In the genomic region with DNA sequence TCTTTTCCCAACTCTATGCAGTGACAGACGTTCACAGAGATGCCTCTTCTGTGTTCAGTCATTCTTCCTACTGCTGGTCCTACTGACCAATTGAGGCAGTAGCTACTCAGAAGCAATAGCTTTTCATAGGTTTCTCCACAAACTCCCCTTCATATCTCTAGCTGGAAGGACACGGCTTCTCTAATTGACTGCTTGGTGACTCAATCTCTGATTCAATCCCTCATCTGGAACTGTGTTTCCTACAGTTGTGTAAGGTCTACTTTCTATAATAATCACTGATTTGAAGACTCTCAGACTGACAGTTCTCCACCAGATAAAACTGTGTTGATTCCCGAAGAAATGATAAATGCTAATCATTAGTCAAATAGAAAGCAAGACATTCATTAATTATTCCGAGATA, we compare ENCODE assay signal across 26 cellular contexts.
DNase-seq lines count a peak whose midpoint lies in the region; ATAC-seq, FAIRE-seq and TF ChIP-seq lines count a peak whose summit lies in the region.
"Had no signal": no experiment of that assay in that cellular context is flagged by ENCODE, and none has a peak within 500 bp of the region (broad histone marks: within the 10 kb centered on the region; RNA-seq: fewer than 3 reads in every experiment).

No MANE protein-coding gene starts in this region.

- no peak overlapping the region for H3K23ac ChIP-seq in mesendoderm (ENCODE audit: low read length)

- WGBS in mesendoderm (ENCODE audit: extremely low coverage, insufficient coverage, low lambda C conversion rate), result no CpG with 5 or more reads among the region's 4 CpGs

- no peak overlapping the region for H3K4ac ChIP-seq in mesendoderm (ENCODE audit: low read depth, low read length)

- DNase-seq in activated naive CD4-positive, alpha-beta T cell (lab: John Stamatoyannopoulos, UW), result no peak
- peak; percentile 8 for DNase-seq in RKO (ENCODE audit: low spot score)
- DNase-seq in bronchial epithelial cell (ENCODE audit: low read depth), result peak; percentile 63
- DNase-seq in naive thymus-derived CD4-positive, alpha-beta T cell, result no peak
- DNase-seq in NCI-H2196 treated with DMSO at 0.1 percent for 48 hours (lab: John Stamatoyannopoulos, UW; ENCODE audit: unreplicated experiment), result no peak
- no peak for DNase-seq in mesendoderm
- no peak for DNase-seq in left lung
- DNase-seq: AML-193; C1 segment of cervical spinal cord; Calu3; CD8-positive, alpha-beta memory T cell; DMS153; GM23248; H9; MM.1S; NCI-H1048; NCI-H1436; NCI-H1930; NCI-H2227 treated with DMSO at 0.1 percent for 48 hours; NCI-H510A treated with DMSO at 0.1 percent for 48 hours; NCI-H748 treated with DMSO at 0.1 percent for 48 hours had no signal

- no peaks in the 10 kb centered on the region for H3K9me3 Mint-ChIP-seq in activated naive CD4-positive, alpha-beta T cell treated with anti-CD3 and anti-CD28 coated beads, Interleukin-2, amount 50 U/mL, for 24 hours
- H3K9me3 Mint-ChIP-seq in naive thymus-derived CD4-positive, alpha-beta T cell, result no peaks in the 10 kb centered on the region
- H3K9me3 Mint-ChIP-seq: CD8-positive, alpha-beta memory T cell; H9 had no signal

- H3K27ac Mint-ChIP-seq in activated naive CD4-positive, alpha-beta T cell treated with anti-CD3 and anti-CD28 coated beads, Interleukin-2, amount 50 U/mL, for 24 hours, result peak overlapping the region; percentile 84
- peak overlapping the region in 5 of 9 donors; percentile 16 to 69 (median 28) for H3K27ac Mint-ChIP-seq in naive thymus-derived CD4-positive, alpha-beta T cell
- H3K27ac Mint-ChIP-seq: H9 had no signal

- no peaks in the 10 kb centered on the region for H3K36me3 Mint-ChIP-seq in activated naive CD4-positive, alpha-beta T cell treated with anti-CD3 and anti-CD28 coated beads, Interleukin-2, amount 50 U/mL, for 24 hours
- no peaks in the 10 kb centered on the region for H3K36me3 Mint-ChIP-seq in naive thymus-derived CD4-positive, alpha-beta T cell
- H3K36me3 Mint-ChIP-seq: CD8-positive, alpha-beta memory T cell had no signal

- H3K9me3 ChIP-seq in naive thymus-derived CD4-positive, alpha-beta T cell (ENCODE audit: control insufficient read depth in 2 of 3, low read length in 3 of 3), result no peaks in the 10 kb centered on the region
- H3K9me3 ChIP-seq in left lung, result no peaks in the 10 kb centered on the region

- H3K36me3 ChIP-seq in bronchial epithelial cell (ENCODE audit: control insufficient read depth, insufficient read depth, low read length) (no peaks in the 10 kb centered on the region), mesendoderm (ENCODE audit: control insufficient read depth, insufficient read depth, low read length) (no peaks in the 10 kb centered on the region), left lung (no peaks in the 10 kb centered on the region)
- H3K36me3 ChIP-seq in naive thymus-derived CD4-positive, alpha-beta T cell (ENCODE audit: control insufficient read depth in 2 of 3, insufficient read depth in 3 of 3, low read length in 3 of 3), result no peaks in the 10 kb centered on the region

- no peak overlapping the region for H4K5ac ChIP-seq in mesendoderm (ENCODE audit: low read length)

- H3K79me2 ChIP-seq in mesendoderm (ENCODE audit: control insufficient read depth, insufficient read depth, low read length), result no peaks in the 10 kb centered on the region

- H3K4me1 ChIP-seq in naive thymus-derived CD4-positive, alpha-beta T cell (ENCODE audit: control insufficient read depth in 2 of 2, insufficient read depth in 2 of 2, low read length in 2 of 2), result peaks cover 5 to 11% of the 10 kb centered on the region in 2 donors
- no peaks in the 10 kb centered on the region for H3K4me1 ChIP-seq in mesendoderm (ENCODE audit: control insufficient read depth, low read depth, low read length)
- no peaks in the 10 kb centered on the region for H3K4me1 ChIP-seq in left lung

- TF ChIP-seq CTCF in bronchial epithelial cell (IDR thresholded peaks at IDR 0.05; ENCODE audit: insufficient read depth, low read length, severe bottlenecking), result no peak
- no peak for TF ChIP-seq CTCF in left lung (IDR thresholded peaks at IDR 0.05)

- intact Hi-C loops in naive thymus-derived CD4-positive, alpha-beta T cell (cut with micrococcal nuclease), result no loop called here
- intact Hi-C loops in left lung (cut with DNase I), result no loop called here

- H3K9ac ChIP-seq in mesendoderm (ENCODE audit: low read length), result no peak overlapping the region
- H3K9ac ChIP-seq: GM23248 had no signal

- no peak overlapping the region for H3K56ac ChIP-seq in mesendoderm (ENCODE audit: low read length)

- H3K79me1 ChIP-seq in mesendoderm (ENCODE audit: low read length), result no peaks in the 10 kb centered on the region

- POLR2A ChIA-PET in naive thymus-derived CD4-positive, alpha-beta T cell (lab: Charles Lee), result no interaction called here

- H3K4me2 ChIP-seq in mesendoderm (ENCODE audit: low read length), result no peak overlapping the region

- H3K4me3 ChIP-seq in bronchial epithelial cell (ENCODE audit: low read depth, low read length) (no peak overlapping the region), mesendoderm (ENCODE audit: low read length) (no peak overlapping the region), left lung (no peak overlapping the region)
- no peak overlapping the region for H3K4me3 ChIP-seq in naive thymus-derived CD4-positive, alpha-beta T cell (ENCODE audit: low read length)
- H3K4me3 ChIP-seq: GM23248, K562 had no signal

- H3K27me3 ChIP-seq in bronchial epithelial cell (ENCODE audit: control insufficient read depth, insufficient read depth, low read length) (no peaks in the 10 kb centered on the region), mesendoderm (ENCODE audit: insufficient read depth, low read length, poor library complexity) (no peaks in the 10 kb centered on the region), left lung (no peaks in the 10 kb centered on the region)
- H3K27me3 ChIP-seq in naive thymus-derived CD4-positive, alpha-beta T cell (ENCODE audit: control insufficient read depth in 2 of 2, insufficient read depth in 2 of 2, low read length in 2 of 2), result no peaks in the 10 kb centered on the region

- no peak for ATAC-seq in naive thymus-derived CD4-positive, alpha-beta T cell
- ATAC-seq in left lung, result no peak
- ATAC-seq: HepG2, K562 had no signal

- no peaks in the 10 kb centered on the region for H3K27me3 Mint-ChIP-seq in activated naive CD4-positive, alpha-beta T cell treated with anti-CD3 and anti-CD28 coated beads, Interleukin-2, amount 50 U/mL, for 24 hours
- H3K27me3 Mint-ChIP-seq in naive thymus-derived CD4-positive, alpha-beta T cell, result peaks cover 0 to 22% (median 0%) of the 10 kb centered on the region in 5 donors
- H3K27me3 Mint-ChIP-seq: CD8-positive, alpha-beta memory T cell had no signal

- no peak for FAIRE-seq in bronchial epithelial cell (lab: Jason Lieb, UNC)
- FAIRE-seq: G401.6, GM19239, HepG2, K562 had no signal

- no peak overlapping the region for H3K4me3 Mint-ChIP-seq in activated naive CD4-positive, alpha-beta T cell treated with anti-CD3 and anti-CD28 coated beads, Interleukin-2, amount 50 U/mL, for 24 hours
- no peak overlapping the region for H3K4me3 Mint-ChIP-seq in naive thymus-derived CD4-positive, alpha-beta T cell
- H3K4me3 Mint-ChIP-seq: CD8-positive, alpha-beta memory T cell; H9 had no signal

- CTCF ChIA-PET in naive thymus-derived CD4-positive, alpha-beta T cell (lab: Charles Lee), result interaction anchor here (0.7 kb wide), 1 partner anchor 9 kb away, joined by 4 read pairs; no protein-coding TSS in a partner anchor

- H2AK5ac ChIP-seq in mesendoderm (ENCODE audit: low read length), result no peak overlapping the region

- no peak overlapping the region for H2BK120ac ChIP-seq in mesendoderm (ENCODE audit: low read depth, low read length)

- H2BK5ac ChIP-seq in mesendoderm (ENCODE audit: low read length), result no peak overlapping the region

- peaks cover 40% of the 10 kb centered on the region for H3K4me1 Mint-ChIP-seq in activated naive CD4-positive, alpha-beta T cell treated with anti-CD3 and anti-CD28 coated beads, Interleukin-2, amount 50 U/mL, for 24 hours
- H3K4me1 Mint-ChIP-seq in naive thymus-derived CD4-positive, alpha-beta T cell, result peaks cover 0 to 30% (median 15%) of the 10 kb centered on the region in 7 donors
- H3K4me1 Mint-ChIP-seq: H9 had no signal

- no peak overlapping the region for H2BK15ac ChIP-seq in mesendoderm (replicated peaks; ENCODE audit: low read depth)

- H3K18ac ChIP-seq in mesendoderm (ENCODE audit: low read length), result no peak overlapping the region

- H4K8ac ChIP-seq in mesendoderm (ENCODE audit: low read depth, low read length), result no peak overlapping the region

- no peak overlapping the region for H3K27ac ChIP-seq in naive thymus-derived CD4-positive, alpha-beta T cell (ENCODE audit: low read depth, low read length)
- H3K27ac ChIP-seq in mesendoderm (ENCODE audit: low read depth, low read length) (no peak overlapping the region), left lung (no peak overlapping the region)
- H3K27ac ChIP-seq: GM23248 had no signal

Comparison
In these comparisons a context has a peak if more than half of its experiments do, and no peak if none do; other contexts are left out.
1. DNase-seq: peak in RKO (single experiment) and bronchial epithelial cell (single experiment); none in activated naive CD4-positive, alpha-beta T cell (0 of 4), naive thymus-derived CD4-positive, alpha-beta T cell (0 of 9), NCI-H2196 treated with DMSO at 0.1 percent for 48 hours (single experiment), mesendoderm (single experiment) and left lung (0 of 2).